In genomic region chr12:131939007-131939406, GRCh38 we compare ENCODE assay signal across 20 cellular contexts.
"Had no signal": no experiment of that assay in that cellular context is flagged by ENCODE, and none has a peak within 500 bp of the region (broad histone marks: within the 10 kb centered on the region; RNA-seq: fewer than 3 reads in every experiment).

No MANE protein-coding gene starts in this region.

- DNase-seq: activated CD4-positive, alpha-beta T cell treated with anti-CD3 and anti-CD28 coated beads for 1 hour; activated CD4-positive, alpha-beta T cell treated with anti-CD3 and anti-CD28 coated beads, Interleukin-2, amount 50 U/mL, for 48 hours; activated CD8-positive, alpha-beta memory T cell treated with anti-CD3 and anti-CD28 coated beads, Interleukin-2, amount 10 ng/mL, durations not matched to agents 7 days and 5 days; activated effector memory CD4-positive, alpha-beta T cell treated with anti-CD3 and anti-CD28 coated beads, Interleukin-2, amount 50 U/mL, for 16 hours; activated T-cell treated with anti-CD3 and anti-CD28 coated beads, Interleukin-2, amount 50 U/mL, for 4 hours; brain microvascular endothelial cell; effector memory CD4-positive, alpha-beta T cell; foreskin keratinocyte; naive thymus-derived CD4-positive, alpha-beta T cell; retina; stimulated activated CD4-positive, alpha-beta T cell treated with anti-CD3 and anti-CD28 coated beads, Interleukin-4, amount 100 ng/mL, for 24 hours; stimulated activated naive CD4-positive, alpha-beta T cell; T-cell; T1000; upper lobe of left lung had no signal

- H3K4me3 ChIP-seq: pancreas, SK-N-MC, upper lobe of left lung had no signal

- ATAC-seq: activated CD8-positive, alpha-beta memory T cell treated with anti-CD3 and anti-CD28 coated beads, Interleukin-2, amount 10 ng/mL, durations not matched to agents 7 days and 5 days; activated T-cell treated with anti-CD3 and anti-CD28 coated beads, Interleukin-2, amount 50 U/mL, for 4 hours; foreskin keratinocyte; naive thymus-derived CD4-positive, alpha-beta T cell; pancreas; T-cell had no signal

- H3K27ac Mint-ChIP-seq: activated CD8-positive, alpha-beta memory T cell treated with anti-CD3 and anti-CD28 coated beads, Interleukin-2, amount 10 ng/mL, durations not matched to agents 7 days and 5 days; activated naive CD8-positive, alpha-beta T cell; dendritic cell treated with granulocyte-macrophage colony-stimulating factor and Interleukin-4, amounts not matched to agents 40 ng/mL and 50 ng/mL, for 4 days; naive thymus-derived CD4-positive, alpha-beta T cell; T-cell had no signal

- H3K27me3 ChIP-seq: brain microvascular endothelial cell, foreskin keratinocyte, pancreas, upper lobe of left lung had no signal

- H3K27ac ChIP-seq: brain microvascular endothelial cell, foreskin keratinocyte, pancreas, SK-N-MC, upper lobe of left lung, VCaP had no signal

- H3K4me1 Mint-ChIP-seq: T-cell had no signal

- H3K4me3 Mint-ChIP-seq: activated CD8-positive, alpha-beta memory T cell treated with anti-CD3 and anti-CD28 coated beads, Interleukin-2, amount 10 ng/mL, durations not matched to agents 7 days and 5 days; activated naive CD8-positive, alpha-beta T cell; activated T-cell treated with anti-CD3 and anti-CD28 coated beads, Interleukin-2, amount 50 U/mL, for 4 hours; dendritic cell treated with granulocyte-macrophage colony-stimulating factor and Interleukin-4, amounts not matched to agents 40 ng/mL and 50 ng/mL, for 4 days; naive thymus-derived CD4-positive, alpha-beta T cell; T-cell had no signal

- H3K9me3 ChIP-seq: pancreas, upper lobe of left lung had no signal

- H3K27me3 Mint-ChIP-seq: activated CD8-positive, alpha-beta memory T cell treated with anti-CD3 and anti-CD28 coated beads, Interleukin-2, amount 10 ng/mL, durations not matched to agents 7 days and 5 days; activated naive CD8-positive, alpha-beta T cell; dendritic cell treated with granulocyte-macrophage colony-stimulating factor and Interleukin-4, amounts not matched to agents 40 ng/mL and 50 ng/mL, for 4 days; naive thymus-derived CD4-positive, alpha-beta T cell; T-cell had no signal

- H3K4me1 ChIP-seq: foreskin keratinocyte, pancreas, upper lobe of left lung had no signal

- H3K9me3 Mint-ChIP-seq: activated T-cell treated with anti-CD3 and anti-CD28 coated beads, Interleukin-2, amount 50 U/mL, for 4 hours; dendritic cell treated with granulocyte-macrophage colony-stimulating factor and Interleukin-4, amounts not matched to agents 40 ng/mL and 50 ng/mL, for 4 days; naive thymus-derived CD4-positive, alpha-beta T cell; T-cell had no signal
